Comparison of ENCODE assay signal across 20 cellular contexts in the genomic region with DNA sequence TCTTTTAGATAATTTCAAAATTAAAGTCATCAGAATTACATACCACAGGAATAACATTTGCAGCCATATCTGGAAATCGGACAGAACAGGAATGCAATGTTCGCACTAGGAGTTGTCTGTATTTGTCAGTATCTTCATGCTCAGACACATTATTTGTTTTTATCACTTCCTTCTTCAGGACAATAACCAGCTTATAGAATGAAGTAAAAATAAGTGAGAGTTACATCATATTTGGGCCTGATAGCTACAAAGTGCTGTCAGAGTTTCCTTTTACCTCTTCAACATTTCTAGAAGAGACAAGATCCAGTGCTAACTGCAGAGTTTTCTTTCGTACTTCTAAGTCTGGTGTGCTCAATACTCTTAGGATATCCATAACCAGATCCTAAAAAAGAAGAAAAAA. TPM values are rescaled to one million over a fixed set of nuclear protein-coding genes. Genes with fewer than 3 reads are reported as not detected.
DNase-seq lines count a peak whose midpoint lies in the region; ATAC-seq, FAIRE-seq and TF ChIP-seq lines count a peak whose summit lies in the region.
"Had no signal": no experiment of that assay in that cellular context is flagged by ENCODE, and none has a peak within 500 bp of the region (broad histone marks: within the 10 kb centered on the region; RNA-seq: fewer than 3 reads in every experiment).

No MANE protein-coding gene starts in this region.

- H3K27ac ChIP-seq in A673 (ENCODE audit: low read depth, low read length, poor library complexity, severe bottlenecking) (peak overlapping the region; percentile 53), PC-9 (peak overlapping the region; percentile 77), K562 (ENCODE audit: extremely low read depth, low read depth, low read length) (peak overlapping the region; percentile 26; the same call in 1 of the 3 replicates), smooth muscle cell (ENCODE audit: low read depth) (no peak overlapping the region)
- H3K27ac ChIP-seq in CD4-positive, CD25-positive, alpha-beta regulatory T cell (ENCODE audit: insufficient read depth, low read length, poor library complexity, severe bottlenecking): no peak overlapping the region
- H3K27ac ChIP-seq in effector memory CD4-positive, alpha-beta T cell (ENCODE audit: insufficient read depth, low read length, poor library complexity, severe bottlenecking): no peak overlapping the region
- H3K27ac ChIP-seq: upper lobe of right lung, WERI-Rb-1 had no signal

- FAIRE-seq in K562 (lab: Jason Lieb, UNC): no peak
- FAIRE-seq: HepG2 had no signal

- peaks cover 8% of the 10 kb centered on the region; the same call in 1 of the 2 replicates for H3F3A ChIP-seq in PC-9 (ENCODE audit: insufficient read depth, low read depth)
- H3F3A ChIP-seq in smooth muscle cell (ENCODE audit: low read depth): peaks cover 21% of the 10 kb centered on the region

- no peaks in the 10 kb centered on the region for H3K9me1 ChIP-seq in K562 (ENCODE audit: control insufficient read depth, insufficient read depth, low read length)

- 75% methylated on average over 3 of the region's 3 CpGs for WGBS in K562 (ENCODE audit: insufficient coverage, low coverage, missing lambda C conversion rate)
- 81% methylated on average over 3 of the region's 3 CpGs for WGBS in smooth muscle cell (ENCODE audit: low lambda C conversion rate)

- in situ Hi-C loops in K562 (cut with MboI): no loop called here

- H3K36me3 ChIP-seq in A673 (ENCODE audit: insufficient read depth, low read length, poor library complexity, severe bottlenecking) (peaks cover 91% of the 10 kb centered on the region), PC-9 (ENCODE audit: low read depth) (peaks cover 36% of the 10 kb centered on the region), K562 (ENCODE audit: control insufficient read depth, insufficient read depth, low read length) (peaks cover 93% of the 10 kb centered on the region), smooth muscle cell (ENCODE audit: low read depth) (peaks cover 58% of the 10 kb centered on the region)
- peaks cover 92% of the 10 kb centered on the region for H3K36me3 ChIP-seq in CD4-positive, CD25-positive, alpha-beta regulatory T cell (ENCODE audit: control insufficient read depth, insufficient read depth, low read length)
- H3K36me3 ChIP-seq in effector memory CD4-positive, alpha-beta T cell (ENCODE audit: control insufficient read depth, insufficient read depth, low read length): peaks cover 91% of the 10 kb centered on the region

- no peaks in the 10 kb centered on the region for H3K79me2 ChIP-seq in PC-9 (ENCODE audit: low read depth)
- H3K79me2 ChIP-seq in K562 (ENCODE audit: control insufficient read depth, insufficient read depth, low read length): no peaks in the 10 kb centered on the region
- H3K79me2 ChIP-seq in smooth muscle cell (ENCODE audit: low read depth): peaks cover 15% of the 10 kb centered on the region

- CTCF ChIA-PET in A673 (lab: Charles Lee): no interaction called here
- CTCF ChIA-PET in PC-9 (lab: Charles Lee): no interaction called here
- CTCF ChIA-PET in K562 (lab: Yijun Ruan, JAX; ENCODE audit: low intra/inter-chr PET ratio): no interaction called here

- TF ChIP-seq POLR2A in K562 (conservative IDR thresholded peaks at IDR 0.05): no peak

- peak overlapping the region; percentile 16; the same call in 1 of the 2 replicates for H3K4me2 ChIP-seq in PC-9
- no peak overlapping the region for H3K4me2 ChIP-seq in K562 (ENCODE audit: insufficient read depth, low read length)
- H3K4me2 ChIP-seq in smooth muscle cell: no peak overlapping the region

- no peaks in the 10 kb centered on the region for H3K9me3 Mint-ChIP-seq in CD4-positive, CD25-positive, alpha-beta regulatory T cell
- no peaks in the 10 kb centered on the region for H3K9me3 Mint-ChIP-seq in mesothelial cell of epicardium
- H3K9me3 Mint-ChIP-seq: memory B cell; naive thymus-derived CD4-positive, alpha-beta T cell had no signal

- BruUV-seq in A673 (replicated peaks; lab: Mats Ljungman, UMichigan) (no TSS peak), PC-9 (replicated peaks; lab: Mats Ljungman, UMichigan) (no TSS peak), K562 (replicated peaks; lab: Mats Ljungman, UMichigan) (no TSS peak)

- H4K20me1 ChIP-seq in PC-9 (ENCODE audit: insufficient read depth) (no peaks in the 10 kb centered on the region), K562 (replicated peaks; ENCODE audit: control insufficient read depth, insufficient read depth, low read length) (no peaks in the 10 kb centered on the region), smooth muscle cell (ENCODE audit: low read depth) (peaks cover 99% of the 10 kb centered on the region)

- H3K27me3 ChIP-seq in A673 (replicated peaks; ENCODE audit: insufficient read depth, low read depth, low read length, poor library complexity) (no peaks in the 10 kb centered on the region), PC-9 (ENCODE audit: insufficient read depth, low read depth) (no peaks in the 10 kb centered on the region), K562 (ENCODE audit: control insufficient read depth in 2 of 2, insufficient read depth in 2 of 2, low read length in 2 of 2) (no peaks in the 10 kb centered on the region), smooth muscle cell (ENCODE audit: low read depth) (no peaks in the 10 kb centered on the region)
- no peaks in the 10 kb centered on the region for H3K27me3 ChIP-seq in CD4-positive, CD25-positive, alpha-beta regulatory T cell (ENCODE audit: control insufficient read depth, insufficient read depth, low read length)
- no peaks in the 10 kb centered on the region for H3K27me3 ChIP-seq in effector memory CD4-positive, alpha-beta T cell (replicated peaks; ENCODE audit: control insufficient read depth, insufficient read depth, low read length, poor library complexity, severe bottlenecking)
- H3K27me3 ChIP-seq: BE2C, upper lobe of right lung had no signal

- H3K9me2 ChIP-seq in PC-9 (ENCODE audit: insufficient read depth): no peaks in the 10 kb centered on the region

- no peak overlapping the region for H2AFZ ChIP-seq in PC-9
- H2AFZ ChIP-seq in K562 (ENCODE audit: low read depth, low read length): no peak overlapping the region
- no peak overlapping the region for H2AFZ ChIP-seq in smooth muscle cell (ENCODE audit: low read depth)

- ATAC-seq in CD4-positive, CD25-positive, alpha-beta regulatory T cell (ENCODE audit: low read depth in 2 of 2): no peak
- ATAC-seq in K562: peak; percentile 52
- ATAC-seq: HepG2; naive thymus-derived CD4-positive, alpha-beta T cell; upper lobe of right lung had no signal

- TF ChIP-seq CTCF in A673 (conservative IDR thresholded peaks at IDR 0.05; ENCODE audit: low read depth, low read length) (no peak), PC-9 (conservative IDR thresholded peaks at IDR 0.05) (no peak), K562 (IDR thresholded peaks at IDR 0.05 in 2 of 3, conservative IDR thresholded peaks at IDR 0.05 in 1 of 3; ENCODE audit: insufficient read depth in 2 of 3, low read depth in 1 of 3, low read length in 3 of 3) (no peak), smooth muscle cell (IDR thresholded peaks at IDR 0.05; ENCODE audit: borderline replicate concordance, insufficient read depth, poor library complexity, severe bottlenecking) (no peak), mesothelial cell of epicardium (IDR thresholded peaks at IDR 0.05; ENCODE audit: unreplicated experiment) (no peak)

- DNase-seq in A673 (ENCODE audit: low spot score) (no peak), PC-9 (no peak), K562 (ENCODE audit: extremely low read depth in 1 of 4, low spot score in 3 of 4) (no peak), kidney glomerular epithelial cell (lab: John Stamatoyannopoulos, UW) (no peak), smooth muscle cell (lab: John Stamatoyannopoulos, UW; ENCODE audit: unreplicated experiment) (no peak), mesothelial cell of epicardium (ENCODE audit: low spot score in 2 of 2, unreplicated experiment in 2 of 2) (no peak)
- no peak for DNase-seq in CD4-positive, CD25-positive, alpha-beta regulatory T cell
- no peak for DNase-seq in effector memory CD4-positive, alpha-beta T cell
- DNase-seq: activated CD4-positive, alpha-beta T cell treated with anti-CD3 and anti-CD28 coated beads, Interleukin-2, amount 50 U/mL, for 48 hours; amygdala; BE2C; central memory CD4-positive, alpha-beta T cell; naive thymus-derived CD4-positive, alpha-beta T cell; NCI-H1436; NCI-H526 treated with DMSO at 0.1 percent for 48 hours; stimulated activated CD4-positive, alpha-beta T cell treated with anti-CD3 and anti-CD28 coated beads, Interleukin-4, amount 100 ng/mL, for 4 hours; upper lobe of right lung; WERI-Rb-1 had no signal

- H3K9ac ChIP-seq in K562 (ENCODE audit: insufficient read depth in 1 of 2, low read depth in 2 of 2, low read length in 2 of 2) (no peak overlapping the region), smooth muscle cell (ENCODE audit: low read depth) (no peak overlapping the region)

- H3K27me3 Mint-ChIP-seq in CD4-positive, CD25-positive, alpha-beta regulatory T cell: no peaks in the 10 kb centered on the region
- H3K27me3 Mint-ChIP-seq in mesothelial cell of epicardium (ENCODE audit: low read depth): no peaks in the 10 kb centered on the region
- H3K27me3 Mint-ChIP-seq: memory B cell; naive thymus-derived CD4-positive, alpha-beta T cell had no signal

- no peak for TF ChIP-seq RAD21 in K562 (CRISPR knock-in tag; conservative IDR thresholded peaks at IDR 0.05 in 1 of 2, IDR thresholded peaks at IDR 0.05 in 1 of 2)

- POLR2A ChIA-PET in A673 (lab: Charles Lee; ENCODE audit: low non-redundant PET) (no interaction called here), PC-9 (lab: Charles Lee; ENCODE audit: unreplicated experiment) (no interaction called here), K562 (lab: Yijun Ruan, JAX) (interaction anchor here (1.3 to 2.0 kb wide), 4 partner anchors 8 to 19 kb away, joined by 3 to 10 read pairs (median 4); a partner anchor contains a TSS)

- H3K4me1 ChIP-seq in A673 (ENCODE audit: insufficient read depth, low read length, poor library complexity, severe bottlenecking): no peaks in the 10 kb centered on the region
- no peaks in the 10 kb centered on the region for H3K4me1 ChIP-seq in CD4-positive, CD25-positive, alpha-beta regulatory T cell (ENCODE audit: control insufficient read depth, insufficient read depth, low read length, poor library complexity, severe bottlenecking)
- H3K4me1 ChIP-seq in PC-9 (replicated peaks; ENCODE audit: insufficient read depth): 0 out of 2 replicates have a peak, but pooled peaks cover 7% of the 10 kb centered on the region
- no peaks in the 10 kb centered on the region for H3K4me1 ChIP-seq in K562 (replicated peaks in 1 of 2; ENCODE audit: control insufficient read depth in 2 of 2, insufficient read depth in 2 of 2, low read length in 2 of 2)
- no peaks in the 10 kb centered on the region for H3K4me1 ChIP-seq in smooth muscle cell (ENCODE audit: low read depth)
- no peaks in the 10 kb centered on the region for H3K4me1 ChIP-seq in effector memory CD4-positive, alpha-beta T cell (ENCODE audit: control insufficient read depth, insufficient read depth, low read length, poor library complexity, severe bottlenecking)
- H3K4me1 ChIP-seq: BE2C, upper lobe of right lung had no signal

- peak overlapping the region in 2 of 3 donors; percentile 60 to 67 for H3K27ac Mint-ChIP-seq in CD4-positive, CD25-positive, alpha-beta regulatory T cell
- H3K27ac Mint-ChIP-seq in mesothelial cell of epicardium: no peak overlapping the region
- H3K27ac Mint-ChIP-seq: memory B cell had no signal

- intact Hi-C loops in A673 (cut with micrococcal nuclease; ENCODE audit: unreplicated experiment) (no loop called here), PC-9 (cut with micrococcal nuclease; ENCODE audit: unreplicated experiment) (no loop called here), K562 (cut with micrococcal nuclease) (no loop called here)

- H3K36me3 Mint-ChIP-seq in CD4-positive, CD25-positive, alpha-beta regulatory T cell: peaks cover 41% of the 10 kb centered on the region
- H3K36me3 Mint-ChIP-seq in mesothelial cell of epicardium: peaks cover 29% of the 10 kb centered on the region

- H3K9me3 ChIP-seq in A673 (ENCODE audit: low read depth, low read length, poor library complexity, severe bottlenecking) (no peaks in the 10 kb centered on the region), PC-9 (ENCODE audit: insufficient read depth, low read depth) (no peaks in the 10 kb centered on the region), K562 (replicated peaks; ENCODE audit: control insufficient read depth, insufficient read depth, low read depth, low read length) (no peaks in the 10 kb centered on the region), smooth muscle cell (replicated peaks; ENCODE audit: low read depth) (no peaks in the 10 kb centered on the region)
- H3K9me3 ChIP-seq in CD4-positive, CD25-positive, alpha-beta regulatory T cell (ENCODE audit: control insufficient read depth in 2 of 2, low read length in 2 of 2): no peaks in the 10 kb centered on the region
- H3K9me3 ChIP-seq in effector memory CD4-positive, alpha-beta T cell (ENCODE audit: control insufficient read depth, low read length): no peaks in the 10 kb centered on the region
- H3K9me3 ChIP-seq: BE2C, upper lobe of right lung had no signal

- H3K4me1 Mint-ChIP-seq in CD4-positive, CD25-positive, alpha-beta regulatory T cell: peaks cover 15 to 20% (median 18%) of the 10 kb centered on the region in 4 donors
- H3K4me1 Mint-ChIP-seq in mesothelial cell of epicardium: no peaks in the 10 kb centered on the region

- no peak overlapping the region for H3K4me3 Mint-ChIP-seq in CD4-positive, CD25-positive, alpha-beta regulatory T cell
- no peak overlapping the region for H3K4me3 Mint-ChIP-seq in mesothelial cell of epicardium
- H3K4me3 Mint-ChIP-seq: memory B cell; naive thymus-derived CD4-positive, alpha-beta T cell had no signal

- no peak for TF ChIP-seq EP300 in K562 (IDR thresholded peaks at IDR 0.05; ENCODE audit: low read length)

- no peak overlapping the region for H3K4me3 ChIP-seq in A673 (ENCODE audit: low read depth, low read length, poor library complexity, severe bottlenecking)
- H3K4me3 ChIP-seq in CD4-positive, CD25-positive, alpha-beta regulatory T cell (ENCODE audit: low read depth, low read length): no peak overlapping the region
- no peak overlapping the region for H3K4me3 ChIP-seq in PC-9
- no peak overlapping the region for H3K4me3 ChIP-seq in K562
- H3K4me3 ChIP-seq in smooth muscle cell: no peak overlapping the region
- H3K4me3 ChIP-seq in effector memory CD4-positive, alpha-beta T cell (ENCODE audit: insufficient read depth, low read depth, low read length, poor library complexity, severe bottlenecking): no peak overlapping the region
- H3K4me3 ChIP-seq: upper lobe of right lung had no signal

RNA-seq across cellular contexts. Expression of a gene that starts 18.9 kb away (rescaled TPM):
- total RNA-seq in A673 (2021) (91.9 and 94.6 TPM in 2 replicates), PC-9 (2021) (82.4 and 82.8 TPM in 2 replicates), K562 (2014; rRNA removed) (71.6 and 84.9 TPM in 2 replicates), K562 (2014; rRNA removed; fragmentation: Illumina TruSeq; extraction: Trizol) (143 and 153 TPM in 2 replicates), K562 (2015; rRNA removed; fragmentation: Illumina TruSeq; extraction: Trizol) (119 and 125 TPM in 2 replicates), K562 (2021) (86.5 and 90.1 TPM in 2 replicates), smooth muscle cell (299 and 365 TPM in 2 replicates), mesothelial cell of epicardium (108 to 116 TPM (median 112 TPM) in 3 replicates)
- total RNA-seq in CD4-positive, CD25-positive, alpha-beta regulatory T cell: 66.1 TPM
- 10 to 100 TPM; 70.3 to 94.9 (median 80.4) TPM for polyA plus RNA-seq in CD4-positive, CD25-positive, alpha-beta regulatory T cell
- 61.0 and 164 TPM in 2 replicates for total RNA-seq in K562 (2011; cell fraction: chromatin; rRNA removed; ENCODE audit: low replicate concordance)
- total RNA-seq in K562 (2011; cell fraction: nucleolus; rRNA removed): 48.2 and 59.1 TPM in 2 replicates
- total RNA-seq in K562 (2011; cell fraction: nucleoplasm; rRNA removed): 91.1 and 154 TPM in 2 replicates
- polyA plus RNA-seq in K562 (2011; rRNA removed) (178 and 188 TPM in 2 replicates), K562 (2014; fragmentation: Illumina TruSeq; extraction: Trizol) (91.1 and 91.6 TPM in 2 replicates), K562 (2014; fragmentation: Nextera tagmentation; extraction: Ambion mirVana) (100 to 1,000 TPM in 1 of 2 experiments, 10 to 100 TPM in 1; 89.6 to 111 TPM), K562 (2014; rRNA removed) (64.7 and 80.5 TPM in 2 replicates), smooth muscle cell (130 and 135 TPM in 2 replicates)
- polyA plus RNA-seq in K562 (2011; cell fraction: cytosol; rRNA removed): 41.3 and 73.4 TPM in 2 replicates
- polyA plus RNA-seq in K562 (2011; cell fraction: nucleus; rRNA removed): 62.8 and 93.7 TPM in 2 replicates
- 78.4 and 119 TPM in 2 replicates for polyA plus RNA-seq in K562 (2012)
- polyA minus RNA-seq in K562 (2011; rRNA and poly(A)+ RNA removed): 185 and 240 TPM in 2 replicates
- polyA minus RNA-seq in K562 (2011; cell fraction: cytosol; rRNA and poly(A)+ RNA removed): 100 and 103 TPM in 2 replicates
- 30.6 and 78.1 TPM in 2 replicates for polyA minus RNA-seq in K562 (2011; cell fraction: nucleus; rRNA and poly(A)+ RNA removed)

RNA-seq across cellular contexts. Expression of a gene that starts 39.5 kb away (rescaled TPM):
- total RNA-seq in A673 (2021): 238 and 267 TPM in 2 replicates
- total RNA-seq in CD4-positive, CD25-positive, alpha-beta regulatory T cell: 190 TPM
- polyA plus RNA-seq in CD4-positive, CD25-positive, alpha-beta regulatory T cell: 100 to 1,000 TPM; 163 to 224 (median 195) TPM
- total RNA-seq in PC-9 (2021): 92.2 and 143 TPM in 2 replicates
- 169 and 321 TPM in 2 replicates for total RNA-seq in K562 (2011; cell fraction: chromatin; rRNA removed; ENCODE audit: low replicate concordance)
- 117 and 149 TPM in 2 replicates for total RNA-seq in K562 (2011; cell fraction: nucleolus; rRNA removed)
- 172 and 211 TPM in 2 replicates for total RNA-seq in K562 (2011; cell fraction: nucleoplasm; rRNA removed)
- 281 and 317 TPM in 2 replicates for total RNA-seq in K562 (2014; rRNA removed)
- 424 and 473 TPM in 2 replicates for total RNA-seq in K562 (2014; rRNA removed; fragmentation: Illumina TruSeq; extraction: Trizol)
- total RNA-seq in K562 (2015; rRNA removed; fragmentation: Illumina TruSeq; extraction: Trizol): 379 and 441 TPM in 2 replicates
- total RNA-seq in K562 (2021): 284 and 295 TPM in 2 replicates
- polyA plus RNA-seq in K562 (2011; rRNA removed): 374 and 470 TPM in 2 replicates
- 169 and 312 TPM in 2 replicates for polyA plus RNA-seq in K562 (2011; cell fraction: cytosol; rRNA removed)
- polyA plus RNA-seq in K562 (2011; cell fraction: nucleus; rRNA removed): 253 and 345 TPM in 2 replicates
- 377 and 384 TPM in 2 replicates for polyA plus RNA-seq in K562 (2012)
- 254 and 283 TPM in 2 replicates for polyA plus RNA-seq in K562 (2014; fragmentation: Illumina TruSeq; extraction: Trizol)
- 1,000 to 10,000 TPM in 1 of 2 experiments, 100 to 1,000 TPM in 1; 820 to 1,007 TPM for polyA plus RNA-seq in K562 (2014; fragmentation: Nextera tagmentation; extraction: Ambion mirVana)
- 336 and 338 TPM in 2 replicates for polyA plus RNA-seq in K562 (2014; rRNA removed)
- polyA minus RNA-seq in K562 (2011; rRNA and poly(A)+ RNA removed): 379 and 387 TPM in 2 replicates
- 127 and 156 TPM in 2 replicates for polyA minus RNA-seq in K562 (2011; cell fraction: cytosol; rRNA and poly(A)+ RNA removed)
- polyA minus RNA-seq in K562 (2011; cell fraction: nucleus; rRNA and poly(A)+ RNA removed): 110 and 145 TPM in 2 replicates
- 205 and 207 TPM in 2 replicates for total RNA-seq in smooth muscle cell
- 236 and 256 TPM in 2 replicates for polyA plus RNA-seq in smooth muscle cell
- total RNA-seq in mesothelial cell of epicardium: 129 to 141 TPM (median 133 TPM) in 3 replicates

Comparison
In these comparisons a context has a peak if more than half of its experiments do, and no peak if none do; other contexts are left out.
1. H3K27ac ChIP-seq: peak in A673 (single experiment), PC-9 (single experiment) and K562 (single experiment); none in CD4-positive, CD25-positive, alpha-beta regulatory T cell (single experiment), smooth muscle cell (single experiment) and effector memory CD4-positive, alpha-beta T cell (single experiment).